ENCODE assay signal across 9 cellular contexts in the genomic region with DNA sequence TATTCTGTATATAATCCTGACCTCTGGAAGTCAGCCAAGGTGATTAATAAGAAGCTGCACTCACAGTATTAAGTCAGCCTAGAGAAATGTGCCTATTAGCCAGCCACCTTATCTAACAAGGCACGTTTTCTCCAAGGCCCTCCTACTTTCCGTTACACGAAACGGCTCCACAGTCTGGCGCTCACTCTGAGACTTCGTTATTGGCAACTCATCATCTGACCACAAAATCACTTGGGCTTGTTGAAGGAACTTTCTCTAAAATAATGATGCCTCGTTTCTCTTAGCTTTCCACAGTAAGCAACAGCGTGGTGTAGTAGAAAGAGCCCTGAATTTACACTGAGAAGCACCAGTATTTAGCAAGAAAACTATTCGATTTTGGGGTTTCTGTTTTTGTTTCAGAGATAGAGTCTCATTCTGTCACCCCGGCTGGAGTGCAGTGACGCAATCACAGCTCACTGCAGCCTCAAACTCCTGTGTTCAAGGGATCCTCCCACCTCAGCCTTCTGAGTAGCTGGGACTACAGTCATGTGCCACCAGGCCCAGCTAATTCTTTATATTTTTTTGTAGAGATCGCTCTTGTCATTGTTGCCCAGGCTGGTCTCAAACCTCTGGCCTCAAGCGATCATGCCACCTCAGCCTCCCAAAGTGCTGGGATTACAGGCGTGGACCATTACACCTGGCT. TPM values are rescaled to one million over a fixed set of nuclear protein-coding genes. Genes with fewer than 3 reads are reported as not detected.
DNase-seq lines count a peak whose midpoint lies in the region; ATAC-seq, FAIRE-seq and TF ChIP-seq lines count a peak whose summit lies in the region.
"Had no signal": no experiment of that assay in that cellular context is flagged by ENCODE, and none has a peak within 500 bp of the region (broad histone marks: within the 10 kb centered on the region; RNA-seq: fewer than 3 reads in every experiment).

No MANE protein-coding gene starts in this region.

- WGBS in K562 (ENCODE audit: insufficient coverage, low coverage, missing lambda C conversion rate) = 6% methylated on average over 14 of the region's 14 CpGs
- 72% methylated on average over 14 of the region's 14 CpGs for WGBS in prostate gland

- H4K20me1 ChIP-seq in K562 (replicated peaks; ENCODE audit: control insufficient read depth, insufficient read depth, low read length) = no peaks in the 10 kb centered on the region

- DNase-seq in Peyer's patch = peak in 2 of 3 donors; percentile 43 to 57
- peak; percentile 71 to 81 (median 72) for DNase-seq in K562 (ENCODE audit: extremely low read depth in 1 of 4, low spot score in 3 of 4)
- DNase-seq in gastrocnemius medialis = no peak
- DNase-seq in WTC11 (ENCODE audit: low spot score) = no peak
- DNase-seq in prostate gland (ENCODE audit: low spot score) = no peak
- DNase-seq in NCI-H128 (lab: John Stamatoyannopoulos, UW; ENCODE audit: unreplicated experiment) = no peak

- peak; percentile 88 for TF ChIP-seq EP300 in K562 (IDR thresholded peaks at IDR 0.05; ENCODE audit: low read length)

- H3K27ac ChIP-seq in Peyer's patch = peak overlapping the region in 1 of 4 donors; percentile 12
- H3K27ac ChIP-seq in K562 (ENCODE audit: extremely low read depth, low read depth, low read length) = peak overlapping the region; percentile 85
- H3K27ac ChIP-seq in gastrocnemius medialis = no peak overlapping the region
- no peak overlapping the region for H3K27ac ChIP-seq in prostate gland
- H3K27ac ChIP-seq: SJSA1 had no signal

- CTCF ChIA-PET in K562 (lab: Yijun Ruan, JAX; ENCODE audit: low intra/inter-chr PET ratio) (interaction anchor here (0.6 to 0.7 kb wide), 2 partner anchors 303 to 406 kb away, joined by 3 to 4 read pairs; no protein-coding TSS in a partner anchor), WTC11 (lab: Charles Lee) (interaction anchor here (0.6 to 1.2 kb wide), 4 partner anchors 8 to 240 kb away, joined by 3 to 4 read pairs (median 3); no protein-coding TSS in a partner anchor)

- ATAC-seq in GM21381 (IDR thresholded peaks at IDR 0.05; ENCODE audit: unreplicated experiment) (peak; percentile 44), K562 (peak; percentile 93), gastrocnemius medialis (peak; percentile 16 to 34), HG03045 (IDR thresholded peaks at IDR 0.05; ENCODE audit: unreplicated experiment) (no peak), WTC11 (no peak)

- TF ChIP-seq CTCF in Peyer's patch (IDR thresholded peaks at IDR 0.05) (no peak), K562 (IDR thresholded peaks at IDR 0.05 in 2 of 3, conservative IDR thresholded peaks at IDR 0.05 in 1 of 3; ENCODE audit: insufficient read depth in 2 of 3, low read depth in 1 of 3, low read length in 3 of 3) (no peak), gastrocnemius medialis (IDR thresholded peaks at IDR 0.05 in 4 of 5, conservative IDR thresholded peaks at IDR 0.05 in 1 of 5) (no peak), WTC11 (IDR thresholded peaks at IDR 0.05) (no peak), prostate gland (IDR thresholded peaks at IDR 0.05) (no peak)

- H3K4me1 Mint-ChIP-seq in WTC11 = peaks cover 15% of the 10 kb centered on the region

- H3K4me3 ChIP-seq in Peyer's patch (no peak overlapping the region), K562 (no peak overlapping the region), gastrocnemius medialis (no peak overlapping the region), prostate gland (no peak overlapping the region)
- H3K4me3 ChIP-seq: SJSA1 had no signal

- H3K9ac ChIP-seq in K562 (ENCODE audit: insufficient read depth in 1 of 2, low read depth in 2 of 2, low read length in 2 of 2) = peak overlapping the region; percentile 19 to 44; a peak in 3 of 4 replicates

- POLR2A ChIA-PET in K562 (lab: Yijun Ruan, JAX) (interaction anchor here (0.5 to 1.3 kb wide), 5 partner anchors 9 to 304 kb away, joined by 3 to 5 read pairs (median 5); no protein-coding TSS in a partner anchor), WTC11 (lab: Charles Lee) (no interaction called here)

- TF ChIP-seq RAD21 in K562 (CRISPR knock-in tag; conservative IDR thresholded peaks at IDR 0.05 in 1 of 2, IDR thresholded peaks at IDR 0.05 in 1 of 2) = no peak

- TF ChIP-seq POLR2A in Peyer's patch (IDR thresholded peaks at IDR 0.05) = no peak
- TF ChIP-seq POLR2A in K562 (conservative IDR thresholded peaks at IDR 0.05) = no peak
- no peak for TF ChIP-seq POLR2A in gastrocnemius medialis (IDR thresholded peaks at IDR 0.05)
- no peak for TF ChIP-seq POLR2A in prostate gland (IDR thresholded peaks at IDR 0.05)

- H3K27ac Mint-ChIP-seq in WTC11 = no peak overlapping the region

- no peaks in the 10 kb centered on the region for H3K27me3 Mint-ChIP-seq in WTC11 (ENCODE audit: low read depth)

- no peaks in the 10 kb centered on the region for H3K36me3 Mint-ChIP-seq in WTC11

- intact Hi-C loops in K562 (cut with micrococcal nuclease) (loop anchor here (2.0 kb wide), 1 partner anchor 16 kb away; no protein-coding TSS in a partner anchor), gastrocnemius medialis (cut with DNase I; ENCODE audit: low total_unique reads) (no loop called here), prostate gland (cut with DNase I) (no loop called here)

- no peaks in the 10 kb centered on the region for H3K36me3 ChIP-seq in Peyer's patch
- no peaks in the 10 kb centered on the region for H3K36me3 ChIP-seq in K562 (ENCODE audit: control insufficient read depth, insufficient read depth, low read length)
- H3K36me3 ChIP-seq in gastrocnemius medialis = no peaks in the 10 kb centered on the region
- H3K36me3 ChIP-seq in prostate gland = no peaks in the 10 kb centered on the region
- H3K36me3 ChIP-seq: SJSA1 had no signal

- H2AFZ ChIP-seq in K562 (ENCODE audit: low read depth, low read length) = peak overlapping the region; percentile 86

- H3K9me1 ChIP-seq in K562 (ENCODE audit: control insufficient read depth, insufficient read depth, low read length) = no peaks in the 10 kb centered on the region

- H3K9me3 ChIP-seq in Peyer's patch = no peaks in the 10 kb centered on the region
- no peaks in the 10 kb centered on the region for H3K9me3 ChIP-seq in K562 (replicated peaks; ENCODE audit: control insufficient read depth, insufficient read depth, low read depth, low read length)
- no peaks in the 10 kb centered on the region for H3K9me3 ChIP-seq in gastrocnemius medialis
- H3K9me3 ChIP-seq in prostate gland = no peaks in the 10 kb centered on the region
- H3K9me3 ChIP-seq: SJSA1 had no signal

- H3K4me2 ChIP-seq in K562 (ENCODE audit: insufficient read depth, low read length) = peak overlapping the region; percentile 56

- no peaks in the 10 kb centered on the region for H3K79me2 ChIP-seq in K562 (ENCODE audit: control insufficient read depth, insufficient read depth, low read length)

- H3K27me3 ChIP-seq in Peyer's patch = no peaks in the 10 kb centered on the region
- H3K27me3 ChIP-seq in K562 (ENCODE audit: control insufficient read depth in 2 of 2, insufficient read depth in 2 of 2, low read length in 2 of 2) = no peaks in the 10 kb centered on the region
- H3K27me3 ChIP-seq in gastrocnemius medialis = no peaks in the 10 kb centered on the region
- H3K27me3 ChIP-seq in prostate gland (replicated peaks; ENCODE audit: insufficient read depth) = no peaks in the 10 kb centered on the region
- H3K27me3 ChIP-seq: SJSA1 had no signal

- peak; percentile 91 for FAIRE-seq in K562 (lab: Jason Lieb, UNC)

- H3K4me3 Mint-ChIP-seq in WTC11 = no peak overlapping the region

- BruUV-seq in K562 (replicated peaks; lab: Mats Ljungman, UMichigan) = no TSS peak

- H3K4me1 ChIP-seq in Peyer's patch = peaks cover 0 to 12% (median 7%) of the 10 kb centered on the region in 4 donors
- peaks cover 12 to 19% of the 10 kb centered on the region in 2 experiments for H3K4me1 ChIP-seq in K562 (replicated peaks in 1 of 2; ENCODE audit: control insufficient read depth in 2 of 2, insufficient read depth in 2 of 2, low read length in 2 of 2)
- peaks cover 10 to 13% of the 10 kb centered on the region in 2 donors for H3K4me1 ChIP-seq in gastrocnemius medialis
- no peaks in the 10 kb centered on the region for H3K4me1 ChIP-seq in prostate gland (replicated peaks)

- no peaks in the 10 kb centered on the region for H3K9me3 Mint-ChIP-seq in WTC11

- in situ Hi-C loops in K562 (cut with MboI) = loop anchor here (10.0 kb wide), 1 partner anchor 404 kb away; the partner anchor contains the start of gene PSTPIP2
- in situ Hi-C loops in gastrocnemius medialis (cut with MboI; ENCODE audit: low sequenced_read_pairs in 4 of 4) = loop anchor here in 2 of 4 donors (25.0 kb wide), 3 partner anchors 217 to 392 kb away; partner anchors contain the start of gene PSTPIP2 (in 1 of the 2)

RNA-seq across cellular contexts. Expression of gene SLC14A1, which starts 53.6 kb away (rescaled TPM):
- total RNA-seq in Peyer's patch (1 to 10 TPM in 3 of 4 donors, under 1 TPM in 1; 0.35 to 9.7 (median 1.6) TPM), K562 (2014; rRNA removed) (not detected in 2 replicates), K562 (2014; rRNA removed; fragmentation: Illumina TruSeq; extraction: Trizol) (not detected in 2 replicates), K562 (2015; rRNA removed; fragmentation: Illumina TruSeq; extraction: Trizol) (not detected in 2 replicates), K562 (2021) (0.20 TPM in 2 replicates), gastrocnemius medialis (1 to 10 TPM; 1.1 to 8.2 (median 7.1) TPM), WTC11 (2021) (not detected in 3 replicates), prostate gland (100 to 1,000 TPM in 1 of 2 donors, 10 to 100 TPM in 1; 31.8 to 139 TPM)
- 0.23 and 0.60 TPM in 2 replicates for total RNA-seq in K562 (2011; cell fraction: chromatin; rRNA removed; ENCODE audit: low replicate concordance)
- 0.53 TPM in 1 of 2 replicates, not detected in the other for total RNA-seq in K562 (2011; cell fraction: nucleolus; rRNA removed)
- total RNA-seq in K562 (2011; cell fraction: nucleoplasm; rRNA removed) = not detected in 2 replicates
- polyA plus RNA-seq in K562 (2011; rRNA removed) (0.14 and 0.28 TPM in 2 replicates), K562 (2014; fragmentation: Illumina TruSeq; extraction: Trizol) (0.40 TPM in 1 of 2 replicates, not detected in the other), K562 (2014; fragmentation: Nextera tagmentation; extraction: Ambion mirVana) (not detected), K562 (2014; rRNA removed) (0.19 TPM in 1 of 2 replicates, not detected in the other)
- polyA plus RNA-seq in K562 (2011; cell fraction: cytosol; rRNA removed) = 0.15 and 0.37 TPM in 2 replicates
- polyA plus RNA-seq in K562 (2011; cell fraction: nucleus; rRNA removed) = 0.49 and 0.55 TPM in 2 replicates
- polyA plus RNA-seq in K562 (2012) = 0.08 and 0.22 TPM in 2 replicates
- not detected in 2 replicates for polyA minus RNA-seq in K562 (2011; rRNA and poly(A)+ RNA removed)
- not detected in 2 replicates for polyA minus RNA-seq in K562 (2011; cell fraction: cytosol; rRNA and poly(A)+ RNA removed)
- polyA minus RNA-seq in K562 (2011; cell fraction: nucleus; rRNA and poly(A)+ RNA removed) = not detected in 2 replicates

RNA-seq across cellular contexts. Expression of gene SLC14A2, which starts 55.1 kb away (rescaled TPM):
- 1 to 10 TPM in 1 of 4 donors, under 1 TPM in 2, not detected in 1; 0.18 to 1.9 (median 0.54) TPM for total RNA-seq in Peyer's patch
- total RNA-seq in K562 (2011; cell fraction: chromatin; rRNA removed; ENCODE audit: low replicate concordance) = not detected in 2 replicates
- not detected in 2 replicates for total RNA-seq in K562 (2011; cell fraction: nucleolus; rRNA removed)
- not detected in 2 replicates for total RNA-seq in K562 (2011; cell fraction: nucleoplasm; rRNA removed)
- total RNA-seq in K562 (2014; rRNA removed) = not detected in 2 replicates
- not detected in 2 replicates for total RNA-seq in K562 (2014; rRNA removed; fragmentation: Illumina TruSeq; extraction: Trizol)
- not detected in 2 replicates for total RNA-seq in K562 (2015; rRNA removed; fragmentation: Illumina TruSeq; extraction: Trizol)
- total RNA-seq in K562 (2021) = not detected in 2 replicates
- not detected in 2 replicates for polyA plus RNA-seq in K562 (2011; rRNA removed)
- polyA plus RNA-seq in K562 (2011; cell fraction: cytosol; rRNA removed) = 0.01 TPM in 1 of 2 replicates, not detected in the other
- polyA plus RNA-seq in K562 (2011; cell fraction: nucleus; rRNA removed) = not detected in 2 replicates
- not detected in 2 replicates for polyA plus RNA-seq in K562 (2012)
- polyA plus RNA-seq in K562 (2014; fragmentation: Illumina TruSeq; extraction: Trizol) = not detected in 2 replicates
- polyA plus RNA-seq in K562 (2014; fragmentation: Nextera tagmentation; extraction: Ambion mirVana) = not detected
- polyA plus RNA-seq in K562 (2014; rRNA removed) = not detected in 2 replicates
- not detected in 2 replicates for polyA minus RNA-seq in K562 (2011; rRNA and poly(A)+ RNA removed)
- not detected in 2 replicates for polyA minus RNA-seq in K562 (2011; cell fraction: cytosol; rRNA and poly(A)+ RNA removed)
- not detected in 2 replicates for polyA minus RNA-seq in K562 (2011; cell fraction: nucleus; rRNA and poly(A)+ RNA removed)
- under 1 TPM in 1 of 4 donors, not detected in 3; 0.36 TPM for total RNA-seq in gastrocnemius medialis
- 0.05 to 0.07 TPM in 2 of 3 replicates, not detected in the other for total RNA-seq in WTC11 (2021)
- total RNA-seq in prostate gland = 1 to 10 TPM in 1 of 2 donors, under 1 TPM in 1; 0.05 to 1.7 TPM
- total RNA-seq: SJSA1 had no signal

Comparison
In these comparisons a context has a peak if more than half of its experiments do, and no peak if none do; other contexts are left out.
1. ATAC-seq: peak in GM21381 (single experiment), K562 (single experiment) and gastrocnemius medialis (2 of 2); none in HG03045 (single experiment) and WTC11 (single experiment).
2. DNase-seq: peak in Peyer's patch (2 of 3) and K562 (4 of 4); none in gastrocnemius medialis (0 of 2), WTC11 (single experiment), prostate gland (single experiment) and NCI-H128 (single experiment).